ENCODE assay signal across 9 cellular contexts in the genomic region with DNA sequence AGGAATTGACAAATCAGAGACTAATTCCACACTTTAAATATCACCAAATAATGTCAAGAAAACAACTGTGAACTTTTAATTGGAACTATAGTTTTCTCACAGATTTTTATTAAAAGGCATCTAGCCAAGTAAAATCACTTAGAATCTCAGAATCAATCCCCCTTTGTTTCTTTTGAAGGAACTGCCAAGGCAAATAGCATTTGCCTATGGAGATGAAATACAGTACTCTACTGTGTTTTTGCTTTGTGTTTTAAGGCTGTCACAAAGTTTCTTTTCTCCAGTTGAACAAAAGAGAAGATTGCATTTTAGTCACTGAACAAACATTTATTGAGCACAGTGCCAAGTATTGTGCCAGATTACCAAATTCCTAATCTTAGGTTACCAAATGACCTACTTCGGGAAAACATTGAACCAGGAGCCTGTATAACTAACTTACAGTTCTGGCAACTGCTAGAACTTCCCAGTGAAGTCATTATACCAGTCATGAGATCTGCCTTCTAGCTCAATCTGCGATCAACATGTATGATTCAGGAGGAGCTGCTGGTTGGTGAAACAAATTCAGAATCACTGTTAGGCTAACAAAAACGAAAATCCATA. TPM values are rescaled to one million over a fixed set of nuclear protein-coding genes. Genes with fewer than 3 reads are reported as not detected.
DNase-seq lines count a peak whose midpoint lies in the region; ATAC-seq and TF ChIP-seq lines count a peak whose summit lies in the region.
"Had no signal": no experiment of that assay in that cellular context is flagged by ENCODE, and none has a peak within 500 bp of the region (broad histone marks: within the 10 kb centered on the region; RNA-seq: fewer than 3 reads in every experiment).

No MANE protein-coding gene starts in this region.

- no peaks in the 10 kb centered on the region for H3K27me3 ChIP-seq in foreskin keratinocyte

- peak overlapping the region; percentile 56 for H3K27ac ChIP-seq in foreskin keratinocyte

- ATAC-seq in foreskin keratinocyte (peak; percentile 5), left colon (no peak), GM19324 (IDR thresholded peaks at IDR 0.05; ENCODE audit: low FRiP score, unreplicated experiment) (no peak)

- H3K4me1 ChIP-seq in foreskin keratinocyte, result no peaks in the 10 kb centered on the region

- H3K4me3 ChIP-seq in astrocyte of the spinal cord (ENCODE audit: low read depth, low read length), result no peak overlapping the region
- no peak overlapping the region for H3K4me3 ChIP-seq in retinal pigment epithelial cell (ENCODE audit: low read length)

- in situ Hi-C loops in astrocyte of the spinal cord (cut with HindIII; ENCODE audit: low sequenced_read_pairs), result no loop called here

- peak; percentile 27 for DNase-seq in GM04504 (ENCODE audit: low read depth)
- peak; percentile 44 for DNase-seq in astrocyte of the spinal cord (ENCODE audit: low read depth, low spot score)
- peak in 1 of 2 donors; percentile 41 for DNase-seq in foreskin keratinocyte
- DNase-seq in retinal pigment epithelial cell (ENCODE audit: low read depth), result peak; percentile 72
- no peak for DNase-seq in HPDE6-E6E7 (ENCODE audit: extremely low spot score)
- DNase-seq in left colon, result no peak
- no peak for DNase-seq in NCI-H2171 treated with DMSO at 0.1 percent for 48 hours (lab: John Stamatoyannopoulos, UW)
- DNase-seq: NCI-H1930 had no signal

- no peak for TF ChIP-seq CTCF in astrocyte of the spinal cord (IDR thresholded peaks at IDR 0.05; ENCODE audit: low read depth, low read length)
- no peak for TF ChIP-seq CTCF in foreskin keratinocyte (conservative IDR thresholded peaks at IDR 0.05)
- TF ChIP-seq CTCF in retinal pigment epithelial cell (conservative IDR thresholded peaks at IDR 0.05; ENCODE audit: low read depth, low read length), result no peak

- intact Hi-C loops in left colon (cut with DNase I, micrococcal nuclease), result no loop called here

RNA-seq across cellular contexts. Expression of gene UBB, which starts 3.0 kb away (rescaled TPM):
- total RNA-seq in foreskin keratinocyte (901 and 1,008 TPM in 2 replicates), left colon (1,000 to 10,000 TPM; 1,117 to 1,930 TPM)
- 904 and 979 TPM in 2 replicates for polyA plus RNA-seq in foreskin keratinocyte

RNA-seq across cellular contexts. Expression of gene CENPV, which starts 24.6 kb away (rescaled TPM):
- total RNA-seq in foreskin keratinocyte (5.2 and 5.6 TPM in 2 replicates), left colon (10 to 100 TPM; 44.5 to 62.3 TPM)
- 4.6 and 6.2 TPM in 2 replicates for polyA plus RNA-seq in foreskin keratinocyte

RNA-seq across cellular contexts. Expression of gene TRPV2, which starts 37.5 kb away (rescaled TPM):
- total RNA-seq in foreskin keratinocyte (0.24 and 0.25 TPM in 2 replicates), left colon (1 to 10 TPM; 4.4 to 9.2 TPM)
- 0.10 and 0.11 TPM in 2 replicates for polyA plus RNA-seq in foreskin keratinocyte

Comparison
In these comparisons a context has a peak if more than half of its experiments do, and no peak if none do; other contexts are left out.
1. DNase-seq: peak in GM04504 (single experiment), astrocyte of the spinal cord (single experiment) and retinal pigment epithelial cell (single experiment); none in HPDE6-E6E7 (single experiment), left colon (0 of 2) and NCI-H2171 treated with DMSO at 0.1 percent for 48 hours (single experiment).